15 cellular contexts compared by ENCODE assay signal in the genomic region with DNA sequence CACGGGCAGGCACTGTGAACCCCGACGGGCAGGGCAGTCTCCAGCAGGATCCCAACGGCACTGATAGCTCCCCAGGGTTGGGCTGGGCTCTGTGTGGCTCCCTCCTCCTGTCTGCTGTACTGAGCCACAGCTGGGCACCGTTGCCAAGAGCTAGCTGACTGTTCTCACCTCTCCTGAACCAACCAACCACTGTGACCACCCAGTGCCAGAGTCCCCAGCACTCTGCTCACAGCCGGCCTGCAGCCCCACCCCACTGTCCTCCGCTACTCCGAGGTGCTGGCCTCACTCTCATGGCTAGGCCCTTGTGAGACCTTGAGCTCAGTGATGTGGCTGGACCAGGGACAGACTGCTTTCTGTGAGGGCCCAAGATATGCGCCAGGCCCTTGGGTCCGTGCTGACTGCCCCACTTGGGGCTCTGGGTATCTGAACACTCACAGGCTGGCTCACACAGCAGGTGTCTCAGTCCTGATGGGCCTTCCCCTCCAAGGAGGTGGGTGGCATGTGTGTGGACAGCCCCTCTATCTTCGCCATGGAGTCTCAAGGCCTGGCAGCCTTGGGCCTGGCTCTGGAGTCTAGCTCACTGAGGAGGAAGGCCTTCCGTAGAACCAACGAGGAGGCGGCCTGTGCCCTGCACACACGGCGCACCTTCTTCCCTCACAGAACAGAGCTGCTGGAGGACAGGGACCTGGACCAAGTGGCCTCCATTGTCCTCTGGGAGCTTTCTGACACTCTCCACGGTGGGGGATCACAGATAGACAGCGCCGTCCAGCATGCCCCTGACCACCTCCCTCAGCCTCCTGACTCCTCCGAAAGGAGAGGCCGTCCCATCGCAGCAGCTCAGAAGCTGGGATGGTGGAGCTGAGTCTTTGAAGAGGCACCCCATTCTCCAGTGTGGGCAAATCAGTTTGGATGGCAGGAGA. TPM values are rescaled to one million over a fixed set of nuclear protein-coding genes. Genes with fewer than 3 reads are reported as not detected.
DNase-seq lines count a peak whose midpoint lies in the region; ATAC-seq and TF ChIP-seq lines count a peak whose summit lies in the region.
"Had no signal": no experiment of that assay in that cellular context is flagged by ENCODE, and none has a peak within 500 bp of the region (broad histone marks: within the 10 kb centered on the region; RNA-seq: fewer than 3 reads in every experiment).

No MANE protein-coding gene starts in this region.

- no peak for TF ChIP-seq CTCF in upper lobe of left lung (IDR thresholded peaks at IDR 0.05)

- peak; percentile 9 for DNase-seq in activated CD4-positive, alpha-beta memory T cell treated with anti-CD3 and anti-CD28 coated beads, Interleukin-2, amount 10 ng/mL, durations not matched to agents 7 days and 5 days
- DNase-seq in activated CD4-positive, alpha-beta memory T cell treated with anti-CD3 and anti-CD28 coated beads for 36 hours: no peak
- DNase-seq in dermis blood vessel endothelial cell (peak; percentile 1), iPS-NIHi11 (ENCODE audit: low spot score) (peak; percentile 2), upper lobe of left lung (no peak), NCI-H510A treated with DMSO at 0.1 percent for 48 hours (lab: John Stamatoyannopoulos, UW) (no peak)
- DNase-seq: MM.1S, NCI-H1930, NCI-H69 had no signal

- no peak for TF ChIP-seq POLR2A in upper lobe of left lung (IDR thresholded peaks at IDR 0.05)

- no peak for TF ChIP-seq EP300 in upper lobe of left lung (IDR thresholded peaks at IDR 0.05)

- CTCF ChIA-PET in activated CD4-positive, alpha-beta memory T cell treated with anti-CD3 and anti-CD28 coated beads, Interleukin-2, amount 10 ng/mL, durations not matched to agents 7 days and 5 days (lab: Charles Lee): interaction anchor here (0.5 kb wide), 1 partner anchor 13 kb away, joined by 3 read pairs; no protein-coding TSS in a partner anchor
- CTCF ChIA-PET in activated CD4-positive, alpha-beta memory T cell treated with anti-CD3 and anti-CD28 coated beads for 36 hours (lab: Charles Lee): no interaction called here

- H3K36me3 ChIP-seq in upper lobe of left lung: peaks cover 19 to 84% (median 76%) of the 10 kb centered on the region in 4 donors

- no peaks in the 10 kb centered on the region for H3K9me3 Mint-ChIP-seq in activated CD4-positive, alpha-beta memory T cell treated with anti-CD3 and anti-CD28 coated beads, Interleukin-2, amount 10 ng/mL, durations not matched to agents 7 days and 5 days
- H3K9me3 Mint-ChIP-seq in activated CD4-positive, alpha-beta memory T cell treated with anti-CD3 and anti-CD28 coated beads for 36 hours: no peaks in the 10 kb centered on the region
- H3K9me3 Mint-ChIP-seq: CD8-positive, alpha-beta T cell; nephron had no signal

- H3K4me3 Mint-ChIP-seq in activated CD4-positive, alpha-beta memory T cell treated with anti-CD3 and anti-CD28 coated beads, Interleukin-2, amount 10 ng/mL, durations not matched to agents 7 days and 5 days: no peak overlapping the region
- H3K4me3 Mint-ChIP-seq in activated CD4-positive, alpha-beta memory T cell treated with anti-CD3 and anti-CD28 coated beads for 36 hours: no peak overlapping the region
- H3K4me3 Mint-ChIP-seq: CD8-positive, alpha-beta T cell; nephron had no signal

- peaks cover 8 to 26% (median 11%) of the 10 kb centered on the region in 4 donors for H3K4me1 ChIP-seq in upper lobe of left lung
- H3K4me1 ChIP-seq: A549 had no signal

- H3K9me3 ChIP-seq in upper lobe of left lung: no peaks in the 10 kb centered on the region
- H3K9me3 ChIP-seq: A549 had no signal

- ATAC-seq in upper lobe of left lung (ENCODE audit: low FRiP score in 2 of 2) (peak in 1 of 2 donors; percentile 3), HG03378 (IDR thresholded peaks at IDR 0.05; ENCODE audit: unreplicated experiment) (no peak), HG02938 (IDR thresholded peaks at IDR 0.05; ENCODE audit: unreplicated experiment) (no peak)
- ATAC-seq: A549; CD8-positive, alpha-beta T cell had no signal

- no peak overlapping the region for H3K4me3 ChIP-seq in upper lobe of left lung
- H3K4me3 ChIP-seq: A549, dorsolateral prefrontal cortex had no signal

- H3K27me3 ChIP-seq in upper lobe of left lung: no peaks in the 10 kb centered on the region
- H3K27me3 ChIP-seq: dorsolateral prefrontal cortex had no signal

- peak overlapping the region; percentile 6 to 63 (median 56) for H3K27ac ChIP-seq in upper lobe of left lung
- H3K27ac ChIP-seq: A549, dorsolateral prefrontal cortex had no signal

- WGBS in upper lobe of left lung, 2 donors: 90 to 93% methylated on average over 3 to 20 of the region's 22 CpGs

- H3K4me1 Mint-ChIP-seq in activated CD4-positive, alpha-beta memory T cell treated with anti-CD3 and anti-CD28 coated beads, Interleukin-2, amount 10 ng/mL, durations not matched to agents 7 days and 5 days: no peaks in the 10 kb centered on the region
- no peaks in the 10 kb centered on the region for H3K4me1 Mint-ChIP-seq in activated CD4-positive, alpha-beta memory T cell treated with anti-CD3 and anti-CD28 coated beads for 36 hours (ENCODE audit: low read depth)

- H3K27ac Mint-ChIP-seq in activated CD4-positive, alpha-beta memory T cell treated with anti-CD3 and anti-CD28 coated beads, Interleukin-2, amount 10 ng/mL, durations not matched to agents 7 days and 5 days: no peak overlapping the region
- no peak overlapping the region for H3K27ac Mint-ChIP-seq in activated CD4-positive, alpha-beta memory T cell treated with anti-CD3 and anti-CD28 coated beads for 36 hours
- H3K27ac Mint-ChIP-seq: CD8-positive, alpha-beta T cell; nephron had no signal

- no peaks in the 10 kb centered on the region for H3K36me3 Mint-ChIP-seq in activated CD4-positive, alpha-beta memory T cell treated with anti-CD3 and anti-CD28 coated beads, Interleukin-2, amount 10 ng/mL, durations not matched to agents 7 days and 5 days (ENCODE audit: low read depth)
- H3K36me3 Mint-ChIP-seq in activated CD4-positive, alpha-beta memory T cell treated with anti-CD3 and anti-CD28 coated beads for 36 hours: peaks cover 25% of the 10 kb centered on the region

- intact Hi-C loops in activated CD4-positive, alpha-beta memory T cell treated with anti-CD3 and anti-CD28 coated beads for 36 hours (cut with micrococcal nuclease): no loop called here

- H3K27me3 Mint-ChIP-seq in activated CD4-positive, alpha-beta memory T cell treated with anti-CD3 and anti-CD28 coated beads, Interleukin-2, amount 10 ng/mL, durations not matched to agents 7 days and 5 days: no peaks in the 10 kb centered on the region
- H3K27me3 Mint-ChIP-seq in activated CD4-positive, alpha-beta memory T cell treated with anti-CD3 and anti-CD28 coated beads for 36 hours: no peaks in the 10 kb centered on the region

- POLR2A ChIA-PET in activated CD4-positive, alpha-beta memory T cell treated with anti-CD3 and anti-CD28 coated beads, Interleukin-2, amount 10 ng/mL, durations not matched to agents 7 days and 5 days (lab: Charles Lee): no interaction called here
- POLR2A ChIA-PET in activated CD4-positive, alpha-beta memory T cell treated with anti-CD3 and anti-CD28 coated beads for 36 hours (lab: Charles Lee): no interaction called here

RNA-seq across cellular contexts. Expression of a gene that starts 53.5 kb away (rescaled TPM):
- not detected for total RNA-seq in activated CD4-positive, alpha-beta memory T cell treated with anti-CD3 and anti-CD28 coated beads, Interleukin-2, amount 10 ng/mL, durations not matched to agents 7 days and 5 days
- total RNA-seq in activated CD4-positive, alpha-beta memory T cell treated with anti-CD3 and anti-CD28 coated beads for 36 hours: not detected
- total RNA-seq in dermis blood vessel endothelial cell (0.28 and 0.68 TPM in 2 replicates), upper lobe of left lung (under 1 TPM in 3 of 6 donors, not detected in 3; 0.30 to 0.89 (median 0.46) TPM)
- total RNA-seq: CD8-positive, alpha-beta T cell had no signal

Comparison
In these comparisons a context has a peak if more than half of its experiments do, and no peak if none do; other contexts are left out.
1. DNase-seq: peak in activated CD4-positive, alpha-beta memory T cell treated with anti-CD3 and anti-CD28 coated beads, Interleukin-2, amount 10 ng/mL, durations not matched to agents 7 days and 5 days (single experiment), dermis blood vessel endothelial cell (single experiment) and iPS-NIHi11 (single experiment); none in activated CD4-positive, alpha-beta memory T cell treated with anti-CD3 and anti-CD28 coated beads for 36 hours (single experiment), upper lobe of left lung (0 of 2) and NCI-H510A treated with DMSO at 0.1 percent for 48 hours (single experiment).